20 cellular contexts compared by ENCODE assay signal in genomic region chrX:75989806-75990590, GRCh38.
DNase-seq lines count a peak whose midpoint lies in the region; ATAC-seq and TF ChIP-seq lines count a peak whose summit lies in the region.
"Had no signal": no experiment of that assay in that cellular context is flagged by ENCODE, and none has a peak within 500 bp of the region (broad histone marks: within the 10 kb centered on the region; RNA-seq: fewer than 3 reads in every experiment).

No MANE protein-coding gene starts in this region.

- no peaks in the 10 kb centered on the region for H3K9me3 Mint-ChIP-seq in activated naive CD4-positive, alpha-beta T cell treated with anti-CD3 and anti-CD28 coated beads, Interleukin-2, amount 50 U/mL, for 72 hours
- H3K9me3 Mint-ChIP-seq in activated CD4-positive, alpha-beta memory T cell treated with anti-CD3 and anti-CD28 coated beads, Interleukin-2, amount 10 ng/mL, durations not matched to agents 7 days and 5 days = no peaks in the 10 kb centered on the region
- H3K9me3 Mint-ChIP-seq: CD8-positive, alpha-beta T cell had no signal

- no peaks in the 10 kb centered on the region for H3K36me3 ChIP-seq in suprapubic skin
- H3K36me3 ChIP-seq: transverse colon had no signal

- peak; percentile 75 to 93 for ATAC-seq in activated naive CD4-positive, alpha-beta T cell treated with anti-CD3 and anti-CD28 coated beads, Interleukin-2, amount 50 U/mL, for 72 hours
- ATAC-seq in HG02588 (IDR thresholded peaks at IDR 0.05; ENCODE audit: unreplicated experiment) (peak; percentile 64), HG03342 (IDR thresholded peaks at IDR 0.05; ENCODE audit: unreplicated experiment) (peak; percentile 82), GM19455 (IDR thresholded peaks at IDR 0.05; ENCODE audit: unreplicated experiment) (no peak)
- ATAC-seq: CD8-positive, alpha-beta T cell had no signal

- no peaks in the 10 kb centered on the region for H3K4me1 ChIP-seq in suprapubic skin
- H3K4me1 ChIP-seq: transverse colon had no signal

- no peak overlapping the region for H3K27ac ChIP-seq in suprapubic skin
- H3K27ac ChIP-seq: transverse colon had no signal

- CTCF ChIA-PET in activated CD4-positive, alpha-beta memory T cell treated with anti-CD3 and anti-CD28 coated beads, Interleukin-2, amount 10 ng/mL, durations not matched to agents 7 days and 5 days (lab: Charles Lee) = no interaction called here

- peaks cover 1% of the 10 kb centered on the region for H3K27me3 Mint-ChIP-seq in activated CD4-positive, alpha-beta memory T cell treated with anti-CD3 and anti-CD28 coated beads, Interleukin-2, amount 10 ng/mL, durations not matched to agents 7 days and 5 days

- POLR2A ChIA-PET in activated CD4-positive, alpha-beta memory T cell treated with anti-CD3 and anti-CD28 coated beads, Interleukin-2, amount 10 ng/mL, durations not matched to agents 7 days and 5 days (lab: Charles Lee) = no interaction called here

- H3K4me1 Mint-ChIP-seq in activated CD4-positive, alpha-beta memory T cell treated with anti-CD3 and anti-CD28 coated beads, Interleukin-2, amount 10 ng/mL, durations not matched to agents 7 days and 5 days = no peaks in the 10 kb centered on the region

- 72% methylated on average over 3 of the region's 3 CpGs for WGBS in suprapubic skin

- no peaks in the 10 kb centered on the region for H3K9me3 ChIP-seq in suprapubic skin
- H3K9me3 ChIP-seq: transverse colon had no signal

- H3K36me3 Mint-ChIP-seq in activated naive CD4-positive, alpha-beta T cell treated with anti-CD3 and anti-CD28 coated beads, Interleukin-2, amount 50 U/mL, for 72 hours = no peaks in the 10 kb centered on the region
- no peaks in the 10 kb centered on the region for H3K36me3 Mint-ChIP-seq in activated CD4-positive, alpha-beta memory T cell treated with anti-CD3 and anti-CD28 coated beads, Interleukin-2, amount 10 ng/mL, durations not matched to agents 7 days and 5 days (ENCODE audit: low read depth)
- H3K36me3 Mint-ChIP-seq: CD8-positive, alpha-beta T cell had no signal

- TF ChIP-seq CTCF in suprapubic skin (IDR thresholded peaks at IDR 0.05) = no peak

- TF ChIP-seq EP300 in suprapubic skin (IDR thresholded peaks at IDR 0.05) = no peak

- no peak overlapping the region for H3K4me3 Mint-ChIP-seq in activated CD4-positive, alpha-beta memory T cell treated with anti-CD3 and anti-CD28 coated beads, Interleukin-2, amount 10 ng/mL, durations not matched to agents 7 days and 5 days
- H3K4me3 Mint-ChIP-seq: CD8-positive, alpha-beta T cell had no signal

- H3K27me3 ChIP-seq in suprapubic skin = no peaks in the 10 kb centered on the region
- H3K27me3 ChIP-seq: transverse colon had no signal

- no peak for TF ChIP-seq POLR2A in suprapubic skin (IDR thresholded peaks at IDR 0.05)

- no peak overlapping the region for H3K4me3 ChIP-seq in suprapubic skin
- H3K4me3 ChIP-seq: transverse colon had no signal

- H3K27ac Mint-ChIP-seq in activated naive CD4-positive, alpha-beta T cell treated with anti-CD3 and anti-CD28 coated beads, Interleukin-2, amount 50 U/mL, for 72 hours = no peak overlapping the region
- no peak overlapping the region for H3K27ac Mint-ChIP-seq in activated CD4-positive, alpha-beta memory T cell treated with anti-CD3 and anti-CD28 coated beads, Interleukin-2, amount 10 ng/mL, durations not matched to agents 7 days and 5 days
- H3K27ac Mint-ChIP-seq: CD8-positive, alpha-beta T cell had no signal

- no peak for DNase-seq in activated naive CD4-positive, alpha-beta T cell treated with anti-CD3 and anti-CD28 coated beads, Interleukin-2, amount 50 U/mL, for 72 hours (ENCODE audit: low spot score in 2 of 2)
- no peak for DNase-seq in activated naive CD4-positive, alpha-beta T cell treated with anti-CD3 and anti-CD28 coated beads, Interleukin-2, amount 50 U/mL, for 16 hours
- DNase-seq in NCI-H146 treated with DMSO at 0.1 percent for 48 hours (lab: John Stamatoyannopoulos, UW; ENCODE audit: unreplicated experiment) (no peak), suprapubic skin (ENCODE audit: low spot score in 2 of 2) (no peak)
- no peak for DNase-seq in activated CD4-positive, alpha-beta memory T cell treated with anti-CD3 and anti-CD28 coated beads, Interleukin-2, amount 10 ng/mL, durations not matched to agents 7 days and 5 days
- DNase-seq: activated CD8-positive, alpha-beta memory T cell treated with anti-CD3 and anti-CD28 coated beads for 24 hours; activated naive CD4-positive, alpha-beta T cell treated with Interleukin-2 at 50 U/mL for 16 hours; CD8-positive, alpha-beta T cell; GF-D8; islet precursor cell; KBM-7; NCI-H1436 treated with DMSO at 0.1 percent for 48 hours; NCI-H82; posterior cingulate gyrus; SHP77; T1000; transverse colon had no signal
